8 cellular contexts compared by ENCODE assay signal in genomic region chrX:70132877-70133302, GRCh38. TPM values are rescaled to one million over a fixed set of nuclear protein-coding genes. Genes with fewer than 3 reads are reported as not detected.
DNase-seq lines count a peak whose midpoint lies in the region; ATAC-seq and TF ChIP-seq lines count a peak whose summit lies in the region.

No MANE protein-coding gene starts in this region.

- H2AFZ ChIP-seq in IMR-90 (replicated peaks; ENCODE audit: low read length, poor library complexity), result peak overlapping the region; percentile 87

- no peak for TF ChIP-seq CTCF in IMR-90 (conservative IDR thresholded peaks at IDR 0.05; ENCODE audit: low read depth, low read length)
- no peak for TF ChIP-seq CTCF in cardiac fibroblast (IDR thresholded peaks at IDR 0.05; ENCODE audit: low read depth, low read length)
- no peak for TF ChIP-seq CTCF in mesothelial cell of epicardium (IDR thresholded peaks at IDR 0.05; ENCODE audit: unreplicated experiment)

- H2AK9ac ChIP-seq in IMR-90 (replicated peaks; ENCODE audit: low read depth, low read length, poor library complexity), result no peak overlapping the region

- DNase-seq in IMR-90 (peak; percentile 3), cardiac fibroblast (ENCODE audit: low read depth in 2 of 2) (no peak), mesothelial cell of epicardium (ENCODE audit: low spot score in 2 of 2, unreplicated experiment in 2 of 2) (no peak), occipital lobe (lab: John Stamatoyannopoulos, UW) (no peak), Kasumi-1 (lab: John Stamatoyannopoulos, UW) (no peak), HK-2 (ENCODE audit: unreplicated experiment) (no peak)

- H3K4ac ChIP-seq in IMR-90 (ENCODE audit: low read depth, low read length), result no peak overlapping the region

- no peaks in the 10 kb centered on the region for H3K9me1 ChIP-seq in IMR-90 (ENCODE audit: insufficient read depth, low read length)

- H2BK15ac ChIP-seq in IMR-90 (ENCODE audit: low read depth, low read length), result no peak overlapping the region

- no peak overlapping the region for H2BK20ac ChIP-seq in IMR-90 (ENCODE audit: low read depth, low read length)

- no peaks in the 10 kb centered on the region; the same call in 1 of the 2 replicates for H3K27me3 ChIP-seq in IMR-90 (ENCODE audit: control insufficient read depth, insufficient read depth, low read length)

- peaks cover 4% of the 10 kb centered on the region for H3K36me3 Mint-ChIP-seq in mesothelial cell of epicardium

- CTCF ChIA-PET in IMR-90 (lab: Yijun Ruan, JAX), result interaction anchor here (0.5 to 1.0 kb wide), 6 partner anchors 130 to 986 kb away, joined by 3 to 4 read pairs (median 3); no protein-coding TSS in a partner anchor

- H3K9ac ChIP-seq in IMR-90 (ENCODE audit: low read depth, low read length), result 0 out of 2 replicates have a peak overlapping the region, but pooled peaks have one; percentile 10

- H3K4me1 ChIP-seq in IMR-90 (ENCODE audit: control insufficient read depth, insufficient read depth, low read length), result no peaks in the 10 kb centered on the region

- POLR2A ChIA-PET in IMR-90 (lab: Charles Lee; ENCODE audit: unreplicated experiment), result interaction anchor here (0.6 to 1.4 kb wide), 2 partner anchors 35 to 687 kb away, joined by 3 read pairs; no protein-coding TSS in a partner anchor

- no peaks in the 10 kb centered on the region for H3K9me3 ChIP-seq in IMR-90 (ENCODE audit: control insufficient read depth, insufficient read depth, low read length)

- H4K91ac ChIP-seq in IMR-90 (ENCODE audit: insufficient read depth, low read depth, low read length), result no peak overlapping the region

- H2AK5ac ChIP-seq in IMR-90 (ENCODE audit: low read depth, low read length), result no peak overlapping the region

- TF ChIP-seq POLR2A in IMR-90 (IDR thresholded peaks at IDR 0.05; ENCODE audit: low read depth, low read length), result no peak

- H3K18ac ChIP-seq in IMR-90 (ENCODE audit: low read depth, low read length), result no peak overlapping the region

- H3K27ac Mint-ChIP-seq in mesothelial cell of epicardium, result peak overlapping the region; percentile 99

- intact Hi-C loops in IMR-90 (cut with micrococcal nuclease), result loop anchor here (1.0 to 5.0 kb wide), 3 partner anchors 130 to 301 kb away; partner anchors contain the start of gene KIF4A

- H3K4me3 ChIP-seq in IMR-90 (ENCODE audit: insufficient read depth, low read depth, low read length) (peak overlapping the region; percentile 83), cardiac fibroblast (replicated peaks in 1 of 2; ENCODE audit: low read depth in 2 of 2, low read length in 2 of 2) (peak overlapping the region; percentile 75 to 76)

- H2BK120ac ChIP-seq in IMR-90 (ENCODE audit: low read depth, low read length), result no peak overlapping the region

- peaks cover 1% of the 10 kb centered on the region; the same call in 1 of the 2 replicates for H3K36me3 ChIP-seq in IMR-90 (ENCODE audit: control insufficient read depth, insufficient read depth, low read length)

- H4K20me1 ChIP-seq in IMR-90 (ENCODE audit: insufficient read depth, low read length), result no peaks in the 10 kb centered on the region; the same call in 1 of the 2 replicates

- peak overlapping the region; percentile 35; the same call in 1 of the 2 replicates for H3K23ac ChIP-seq in IMR-90 (ENCODE audit: low read depth, low read length)

- H4K8ac ChIP-seq in IMR-90 (ENCODE audit: low read depth in 2 of 2, low read length in 2 of 2), result peak overlapping the region in 1 of 2 experiments; percentile 57; a peak in 2 of 4 replicates

- H3K27me3 Mint-ChIP-seq in mesothelial cell of epicardium (ENCODE audit: low read depth), result no peaks in the 10 kb centered on the region

- peaks cover 5 to 18% of the 10 kb centered on the region in 2 experiments; a peak in 2 of 4 replicates for H3K79me1 ChIP-seq in IMR-90 (ENCODE audit: low read depth in 1 of 2, low read length in 2 of 2)

- dilution Hi-C loops in IMR-90 (cut with HindIII; ENCODE audit: low sequenced_read_pairs, unreplicated experiment), result no loop called here

- H3K14ac ChIP-seq in IMR-90 (replicated peaks; ENCODE audit: low read depth, low read length), result no peak overlapping the region; the same call in 1 of the 2 replicates

- WGBS in IMR-90 (ENCODE audit: extremely low coverage in 2 of 2, insufficient read length in 1 of 2), 2 experiments, result 20% methylated on average over 2 of the region's 8 CpGs; no CpG with 5 or more reads in 1 of the 2 experiments

- peak overlapping the region; percentile 97 for H3K4me3 Mint-ChIP-seq in mesothelial cell of epicardium

- no peak for TF ChIP-seq RAD21 in IMR-90 (IDR thresholded peaks at IDR 0.05; ENCODE audit: low read length)

- H4K5ac ChIP-seq in IMR-90 (ENCODE audit: low read depth, low read length), result peak overlapping the region; percentile 21

- H2BK5ac ChIP-seq in IMR-90 (ENCODE audit: low read depth, low read length, poor library complexity, severe bottlenecking), result peak overlapping the region; percentile 7

- H3K56ac ChIP-seq in IMR-90 (ENCODE audit: extremely low read depth, insufficient read depth, low read length), result 0 out of 2 replicates have a peak overlapping the region, but pooled peaks have one; percentile 8

- H3K4me1 Mint-ChIP-seq in mesothelial cell of epicardium, result peaks cover 14% of the 10 kb centered on the region

- in situ Hi-C loops in IMR-90 (cut with MboI; ENCODE audit: low sequenced_read_pairs), result no loop called here

- no TSS peak for BruUV-seq in IMR-90 (replicated peaks; lab: Mats Ljungman, UMichigan)

- peaks cover 17% of the 10 kb centered on the region for H3K9me3 Mint-ChIP-seq in mesothelial cell of epicardium

- ATAC-seq in GM18870 (IDR thresholded peaks at IDR 0.05; ENCODE audit: unreplicated experiment), result peak; percentile 33
- no peak; the same call in 1 of the 2 replicates for ATAC-seq in IMR-90 (ENCODE audit: low read depth)
- ATAC-seq in HG03039 (IDR thresholded peaks at IDR 0.05; ENCODE audit: unreplicated experiment), result no peak

- H3K4me2 ChIP-seq in IMR-90 (ENCODE audit: low read depth, low read length), result peak overlapping the region; percentile 80

- peak overlapping the region; percentile 9 for H3K27ac ChIP-seq in IMR-90 (ENCODE audit: insufficient read depth, low read length)

TF ChIP-seq in IMR-90, 13 proteins besides CTCF, POLR2A, EP300 and RAD21:
- TF ChIP-seq NFE2L2 (IDR thresholded peaks at IDR 0.05; ENCODE audit: low read depth, low read length) (no peak), ELK1 (IDR thresholded peaks at IDR 0.05; ENCODE audit: borderline replicate concordance, low read depth, low read length) (no peak), RFX5 (IDR thresholded peaks at IDR 0.05; ENCODE audit: low read depth, low read length) (no peak), SMC3 (IDR thresholded peaks at IDR 0.05; ENCODE audit: low read depth, low read length) (no peak), BHLHE40 (IDR thresholded peaks at IDR 0.05; ENCODE audit: low read depth, low read length) (no peak), CEBPB (IDR thresholded peaks at IDR 0.05; ENCODE audit: low read depth, low read length) (no peak), MXI1 (IDR thresholded peaks at IDR 0.05; ENCODE audit: borderline replicate concordance, low read depth, low read length) (no peak), RCOR1 (IDR thresholded peaks at IDR 0.05; ENCODE audit: insufficient replicate concordance, low read length) (no peak), MAZ (IDR thresholded peaks at IDR 0.05; ENCODE audit: borderline replicate concordance, low read depth, low read length) (no peak), CHD1 (IDR thresholded peaks at IDR 0.05; ENCODE audit: low read depth, low read length) (no peak), USF2 (IDR thresholded peaks at IDR 0.05; ENCODE audit: low read depth, low read length) (no peak), MAFK (IDR thresholded peaks at IDR 0.05; ENCODE audit: low read depth, low read length) (no peak), FOS (IDR thresholded peaks at IDR 0.05; ENCODE audit: low read depth, low read length) (no peak)
TF ChIP-seq in IMR-90: peak in this region for 0.

RNA-seq across cellular contexts. Expression of gene IGBP1, which starts 0.4 kb away (rescaled TPM):
- total RNA-seq in IMR-90 (2012; rRNA removed) (75.3 and 87.1 TPM in 2 replicates), mesothelial cell of epicardium (60.1 to 63.9 TPM (median 61.1 TPM) in 3 replicates), occipital lobe (94.7 TPM)
- polyA plus RNA-seq in IMR-90 (2012; rRNA removed), result 48.2 and 51.8 TPM in 2 replicates
- 17.9 and 28.5 TPM in 2 replicates for polyA plus RNA-seq in IMR-90 (2012; cell fraction: cytosol; rRNA removed)
- 7.0 and 26.5 TPM in 2 replicates for polyA plus RNA-seq in IMR-90 (2012; cell fraction: nucleus; rRNA removed; ENCODE audit: low replicate concordance)

RNA-seq across cellular contexts. Expression of gene DGAT2L6, which starts 44.4 kb away (rescaled TPM):
- total RNA-seq in IMR-90 (2012; rRNA removed), result not detected in 2 replicates
- not detected in 2 replicates for polyA plus RNA-seq in IMR-90 (2012; rRNA removed)
- not detected in 2 replicates for polyA plus RNA-seq in IMR-90 (2012; cell fraction: cytosol; rRNA removed)
- not detected in 2 replicates for polyA plus RNA-seq in IMR-90 (2012; cell fraction: nucleus; rRNA removed; ENCODE audit: low replicate concordance)
- not detected in 3 replicates for total RNA-seq in mesothelial cell of epicardium
- total RNA-seq in occipital lobe, result not detected
